27 cellular contexts compared by ENCODE assay signal in genomic region chrX:11932423-11932822, GRCh38.
"Had no signal": no experiment of that assay in that cellular context is flagged by ENCODE, and none has a peak within 500 bp of the region (broad histone marks: within the 10 kb centered on the region; RNA-seq: fewer than 3 reads in every experiment).

No MANE protein-coding gene starts in this region.

- H3K36me3 ChIP-seq: colonic mucosa, esophagus muscularis mucosa, esophagus squamous epithelium, gastrocnemius medialis, gastroesophageal sphincter, heart left ventricle, heart right ventricle had no signal

- H3K27ac Mint-ChIP-seq: dendritic cell treated with granulocyte-macrophage colony-stimulating factor and Interleukin-4, amounts not matched to agents 40 ng/mL and 50 ng/mL, for 4 days; effector memory CD8-positive, alpha-beta T cell; endodermal cell had no signal

- ATAC-seq: effector memory CD8-positive, alpha-beta T cell; esophagus mucosa; foreskin keratinocyte; gastrocnemius medialis; gastroesophageal sphincter; heart left ventricle; heart right ventricle had no signal

- H3K27me3 ChIP-seq: colonic mucosa, esophagus muscularis mucosa, esophagus squamous epithelium, foreskin keratinocyte, gastrocnemius medialis, gastroesophageal sphincter, heart left ventricle, heart right ventricle had no signal

- H3K4me1 Mint-ChIP-seq: endodermal cell had no signal

- H3K4me1 ChIP-seq: colonic mucosa, esophagus muscularis mucosa, esophagus squamous epithelium, foreskin keratinocyte, gastrocnemius medialis, gastroesophageal sphincter, heart left ventricle, heart right ventricle had no signal

- H3K9me3 ChIP-seq: colonic mucosa, esophagus muscularis mucosa, esophagus squamous epithelium, gastrocnemius medialis, gastroesophageal sphincter had no signal

- DNase-seq: colonic mucosa; cortex of kidney; dorsolateral prefrontal cortex; effector CD4-positive, alpha-beta T cell; effector CD8-positive, alpha-beta T cell; effector memory CD4-positive, alpha-beta T cell; effector memory CD8-positive, alpha-beta T cell; endodermal cell; erythroblast; esophagus squamous epithelium; foreskin fibroblast; foreskin keratinocyte; foreskin melanocyte; gastrocnemius medialis; glutamatergic neuron; head of caudate nucleus; heart left ventricle; heart right ventricle had no signal

- H3K27ac ChIP-seq: colonic mucosa, coronary artery, dorsolateral prefrontal cortex, epithelial cell of prostate, esophagus muscularis mucosa, esophagus squamous epithelium, foreskin keratinocyte, gastrocnemius medialis, gastroesophageal sphincter, heart left ventricle, heart right ventricle had no signal

- H3K4me3 ChIP-seq: colonic mucosa, coronary artery, dorsolateral prefrontal cortex, esophagus muscularis mucosa, esophagus squamous epithelium, gastrocnemius medialis, gastroesophageal sphincter, heart left ventricle, heart right ventricle had no signal

- H3K9me3 Mint-ChIP-seq: dendritic cell treated with granulocyte-macrophage colony-stimulating factor and Interleukin-4, amounts not matched to agents 40 ng/mL and 50 ng/mL, for 4 days; effector memory CD8-positive, alpha-beta T cell had no signal

- H3K4me3 Mint-ChIP-seq: dendritic cell treated with granulocyte-macrophage colony-stimulating factor and Interleukin-4, amounts not matched to agents 40 ng/mL and 50 ng/mL, for 4 days; effector memory CD8-positive, alpha-beta T cell; endodermal cell had no signal

- FAIRE-seq: colon, endometrium, frontal cortex had no signal

- H3K27me3 Mint-ChIP-seq: dendritic cell treated with granulocyte-macrophage colony-stimulating factor and Interleukin-4, amounts not matched to agents 40 ng/mL and 50 ng/mL, for 4 days; effector memory CD8-positive, alpha-beta T cell had no signal
